15 cellular contexts compared by ENCODE assay signal in genomic region chr12:75471928-75472865, GRCh38. TPM values are rescaled to one million over a fixed set of nuclear protein-coding genes. Genes with fewer than 3 reads are reported as not detected.
DNase-seq lines count a peak whose midpoint lies in the region; ATAC-seq, FAIRE-seq and TF ChIP-seq lines count a peak whose summit lies in the region.
"Had no signal": no experiment of that assay in that cellular context is flagged by ENCODE, and none has a peak within 500 bp of the region (broad histone marks: within the 10 kb centered on the region; RNA-seq: fewer than 3 reads in every experiment).

No MANE protein-coding gene starts in this region.

- H3K27ac ChIP-seq in A673 (ENCODE audit: low read depth, low read length, poor library complexity, severe bottlenecking): no peak overlapping the region

- no peaks in the 10 kb centered on the region for H3K36me3 ChIP-seq in A673 (ENCODE audit: insufficient read depth, low read length, poor library complexity, severe bottlenecking)

- H3K27ac Mint-ChIP-seq in activated CD8-positive, alpha-beta T cell treated with anti-CD3 and anti-CD28 coated beads, Interleukin-2, amount 10 ng/mL, durations not matched to agents 7 days and 5 days: no peak overlapping the region
- H3K27ac Mint-ChIP-seq: activated T-helper 17 cell treated with anti-CD3 and anti-CD28 coated beads, Interleukin-2, amount 50 U/mL, for 72 hours; CD4-positive, CD25-positive, alpha-beta regulatory T cell had no signal

- H3K4me1 Mint-ChIP-seq in activated CD8-positive, alpha-beta T cell treated with anti-CD3 and anti-CD28 coated beads, Interleukin-2, amount 10 ng/mL, durations not matched to agents 7 days and 5 days (ENCODE audit: low read depth): peaks cover 7% of the 10 kb centered on the region

- no TSS peak for BruUV-seq in A673 (replicated peaks; lab: Mats Ljungman, UMichigan)

- CTCF ChIA-PET in A673 (lab: Charles Lee): no interaction called here
- CTCF ChIA-PET in activated CD8-positive, alpha-beta T cell treated with anti-CD3 and anti-CD28 coated beads, Interleukin-2, amount 10 ng/mL, durations not matched to agents 7 days and 5 days (lab: Charles Lee): interaction anchor here (1.8 kb wide), 1 partner anchor 81 kb away, joined by 5 read pairs; the partner anchor contains the start of gene GLIPR1L2

- peaks cover 22% of the 10 kb centered on the region for H3K4me1 ChIP-seq in A673 (ENCODE audit: insufficient read depth, low read length, poor library complexity, severe bottlenecking)

- POLR2A ChIA-PET in A673 (lab: Charles Lee; ENCODE audit: low non-redundant PET): no interaction called here
- POLR2A ChIA-PET in activated CD8-positive, alpha-beta T cell treated with anti-CD3 and anti-CD28 coated beads, Interleukin-2, amount 10 ng/mL, durations not matched to agents 7 days and 5 days (lab: Charles Lee): no interaction called here

- H3K36me3 Mint-ChIP-seq in activated CD8-positive, alpha-beta T cell treated with anti-CD3 and anti-CD28 coated beads, Interleukin-2, amount 10 ng/mL, durations not matched to agents 7 days and 5 days (ENCODE audit: low read depth): no peaks in the 10 kb centered on the region
- H3K36me3 Mint-ChIP-seq: CD4-positive, CD25-positive, alpha-beta regulatory T cell had no signal

- peak; percentile 81 for ATAC-seq in GM18502 (IDR thresholded peaks at IDR 0.05; ENCODE audit: poor library complexity, unreplicated experiment)
- peak; percentile 72 for ATAC-seq in HG02870 (IDR thresholded peaks at IDR 0.05; ENCODE audit: unreplicated experiment)
- peak; percentile 46 for ATAC-seq in left colon
- no peak for ATAC-seq in activated CD8-positive, alpha-beta T cell treated with anti-CD3 and anti-CD28 coated beads, Interleukin-2, amount 10 ng/mL, durations not matched to agents 7 days and 5 days
- ATAC-seq: activated CD4-positive, CD25-positive, alpha-beta regulatory T cell treated with anti-CD3 and anti-CD28 coated beads, Interleukin-2, amount 50 U/mL, for 24 hours; activated T-helper 17 cell treated with anti-CD3 and anti-CD28 coated beads, Interleukin-2, amount 50 U/mL, for 72 hours; stimulated activated naive CD8-positive, alpha-beta T cell treated with anti-CD3 and anti-CD28 coated beads, Interleukin-15, Interleukin-2, amounts not matched to agents 100 U/mL and 50 U/mL, for 24 hours had no signal

- H3K27me3 ChIP-seq in A673 (replicated peaks; ENCODE audit: insufficient read depth, low read depth, low read length, poor library complexity): no peaks in the 10 kb centered on the region

- H3K27me3 Mint-ChIP-seq in activated CD8-positive, alpha-beta T cell treated with anti-CD3 and anti-CD28 coated beads, Interleukin-2, amount 10 ng/mL, durations not matched to agents 7 days and 5 days (ENCODE audit: low read depth): peaks cover 3% of the 10 kb centered on the region
- H3K27me3 Mint-ChIP-seq: activated T-helper 17 cell treated with anti-CD3 and anti-CD28 coated beads, Interleukin-2, amount 50 U/mL, for 72 hours had no signal

- TF ChIP-seq CTCF in A673 (conservative IDR thresholded peaks at IDR 0.05; ENCODE audit: low read depth, low read length): no peak

- H3K4me3 Mint-ChIP-seq in activated CD8-positive, alpha-beta T cell treated with anti-CD3 and anti-CD28 coated beads, Interleukin-2, amount 10 ng/mL, durations not matched to agents 7 days and 5 days: no peak overlapping the region
- H3K4me3 Mint-ChIP-seq: activated T-helper 17 cell treated with anti-CD3 and anti-CD28 coated beads, Interleukin-2, amount 50 U/mL, for 72 hours; CD4-positive, CD25-positive, alpha-beta regulatory T cell had no signal

- FAIRE-seq in frontal cortex (lab: Jason Lieb, UNC): no peak
- FAIRE-seq in GM19239 (lab: Jason Lieb, UNC): no peak

- intact Hi-C loops in left colon (cut with DNase I, micrococcal nuclease) (no loop called here), A673 (cut with micrococcal nuclease; ENCODE audit: unreplicated experiment) (no loop called here)

- no peak overlapping the region for H3K4me3 ChIP-seq in A673 (ENCODE audit: low read depth, low read length, poor library complexity, severe bottlenecking)

- H3K9me3 Mint-ChIP-seq in activated CD8-positive, alpha-beta T cell treated with anti-CD3 and anti-CD28 coated beads, Interleukin-2, amount 10 ng/mL, durations not matched to agents 7 days and 5 days (ENCODE audit: insufficient read depth): no peaks in the 10 kb centered on the region
- H3K9me3 Mint-ChIP-seq: activated T-helper 17 cell treated with anti-CD3 and anti-CD28 coated beads, Interleukin-2, amount 50 U/mL, for 72 hours; CD4-positive, CD25-positive, alpha-beta regulatory T cell had no signal

- DNase-seq in NOMO-1 (lab: John Stamatoyannopoulos, UW; ENCODE audit: unreplicated experiment in 2 of 2): peak; percentile 70 to 97
- no peak for DNase-seq in left colon
- DNase-seq in A673 (ENCODE audit: low spot score): no peak
- DNase-seq in frontal cortex (ENCODE audit: low spot score in 2 of 2): no peak
- DNase-seq in GM19239 (ENCODE audit: insufficient read length, low spot score): no peak
- DNase-seq in activated CD8-positive, alpha-beta T cell treated with anti-CD3 and anti-CD28 coated beads, Interleukin-2, amount 10 ng/mL, durations not matched to agents 7 days and 5 days: no peak
- DNase-seq: CD4-positive, CD25-positive, alpha-beta regulatory T cell; erythroblast; GOT3; NCI-H2081; stimulated activated naive CD8-positive, alpha-beta T cell treated with anti-CD3 and anti-CD28 coated beads, Interleukin-15, Interleukin-2, amounts not matched to agents 100 U/mL and 50 U/mL, for 24 hours had no signal

- H3K9me3 ChIP-seq in A673 (ENCODE audit: low read depth, low read length, poor library complexity, severe bottlenecking): no peaks in the 10 kb centered on the region

RNA-seq across cellular contexts. Expression of gene GLIPR1, which starts 8.4 kb away (rescaled TPM):
- total RNA-seq in left colon (10 to 100 TPM in 1 of 2 donors, 1 to 10 TPM in 1; 4.3 to 12.5 TPM), A673 (2021) (11.3 and 19.7 TPM in 2 replicates), frontal cortex (2.9 TPM)
- 10 to 100 TPM; 30.5 to 33.0 TPM for total RNA-seq in activated CD8-positive, alpha-beta T cell treated with anti-CD3 and anti-CD28 coated beads, Interleukin-2, amount 10 ng/mL, durations not matched to agents 7 days and 5 days

RNA-seq across cellular contexts. Expression of gene KRR1, which starts 39.2 kb away (rescaled TPM):
- total RNA-seq in left colon: 10 to 100 TPM; 31.4 to 32.0 TPM
- 75.3 and 85.9 TPM in 2 replicates for total RNA-seq in A673 (2021)
- total RNA-seq in frontal cortex: 23.2 TPM
- total RNA-seq in activated CD8-positive, alpha-beta T cell treated with anti-CD3 and anti-CD28 coated beads, Interleukin-2, amount 10 ng/mL, durations not matched to agents 7 days and 5 days: 10 to 100 TPM; 71.0 to 73.1 TPM

Comparison
In these comparisons a context has a peak if more than half of its experiments do, and no peak if none do; other contexts are left out.
1. DNase-seq: peak in NOMO-1 (2 of 2); none in left colon (0 of 2), A673 (single experiment), frontal cortex (0 of 2), GM19239 (single experiment) and activated CD8-positive, alpha-beta T cell treated with anti-CD3 and anti-CD28 coated beads, Interleukin-2, amount 10 ng/mL, durations not matched to agents 7 days and 5 days (single experiment).